Comparison of ENCODE assay signal across 8 cellular contexts in genomic region chr2:191245046-191245868, GRCh38.
DNase-seq lines count a peak whose midpoint lies in the region; ATAC-seq and TF ChIP-seq lines count a peak whose summit lies in the region.

TSS of gene MYO1B (plus strand) at chr2:191245404. CDS start at chr2:191276896, 31,492 bp downstream.

- H3K4me3 ChIP-seq in GM08714 (ENCODE audit: low read length) (peak within 1 kb of the TSS; percentile 61; the same call in 1 of the 2 replicates), WERI-Rb-1 (ENCODE audit: low read depth, low read length) (peak within 1 kb of the TSS; percentile 83)

- no peaks in the 10 kb centered on the region for H3K36me3 Mint-ChIP-seq in central memory CD8-positive, alpha-beta T cell (ENCODE audit: insufficient read depth)

- no peaks in the 10 kb centered on the region for H3K27me3 ChIP-seq in WERI-Rb-1 (ENCODE audit: insufficient read depth, low read depth, severe bottlenecking)

- no peaks in the 10 kb centered on the region for H3K9me3 ChIP-seq in WERI-Rb-1 (ENCODE audit: severe bottlenecking)

- peaks cover 9% of the 10 kb centered on the region for H3K4me1 Mint-ChIP-seq in central memory CD8-positive, alpha-beta T cell

- DNase-seq in NCI-H1694 treated with DMSO at 0.1 percent for 48 hours (lab: John Stamatoyannopoulos, UW) (peak; percentile 69), WERI-Rb-1 (peak; percentile 87), kidney tubule cell (ENCODE audit: low spot score) (peak; percentile 88), cortex of kidney (lab: John Stamatoyannopoulos, UW) (no peak)
- DNase-seq in central memory CD8-positive, alpha-beta T cell (ENCODE audit: low spot score in 2 of 2): peak in 1 of 2 donors; percentile 19
- peak; percentile 48 to 61 for DNase-seq in stimulated activated CD4-positive, alpha-beta T cell treated with anti-CD3 and anti-CD28 coated beads, Interleukin-2, amount 100 ng/mL, for 48 hours

- no peak within 1 kb of the TSS for H3K27ac Mint-ChIP-seq in central memory CD8-positive, alpha-beta T cell (ENCODE audit: low read depth)

- peak within 1 kb of the TSS; percentile 76 for H3K27ac ChIP-seq in WERI-Rb-1

- peaks cover 7% of the 10 kb centered on the region; the same call in 1 of the 2 replicates for H3K36me3 ChIP-seq in WERI-Rb-1

- peak within 1 kb of the TSS; percentile 61 for H3K4me3 Mint-ChIP-seq in central memory CD8-positive, alpha-beta T cell

- peak; percentile 73 for TF ChIP-seq CTCF in WERI-Rb-1 (IDR thresholded peaks at IDR 0.05; ENCODE audit: low read depth, low read length)

- ATAC-seq in HG02610 (IDR thresholded peaks at IDR 0.05; ENCODE audit: unreplicated experiment): peak; percentile 42
- ATAC-seq in central memory CD8-positive, alpha-beta T cell (replicated peaks; ENCODE audit: extremely low read depth, poor library complexity, severe bottlenecking): peak; percentile 64

- H3K9me3 Mint-ChIP-seq in central memory CD8-positive, alpha-beta T cell: no peaks in the 10 kb centered on the region

- peaks cover 24% of the 10 kb centered on the region for H3K27me3 Mint-ChIP-seq in central memory CD8-positive, alpha-beta T cell
